ENCODE assay signal across 20 cellular contexts in the genomic region with DNA sequence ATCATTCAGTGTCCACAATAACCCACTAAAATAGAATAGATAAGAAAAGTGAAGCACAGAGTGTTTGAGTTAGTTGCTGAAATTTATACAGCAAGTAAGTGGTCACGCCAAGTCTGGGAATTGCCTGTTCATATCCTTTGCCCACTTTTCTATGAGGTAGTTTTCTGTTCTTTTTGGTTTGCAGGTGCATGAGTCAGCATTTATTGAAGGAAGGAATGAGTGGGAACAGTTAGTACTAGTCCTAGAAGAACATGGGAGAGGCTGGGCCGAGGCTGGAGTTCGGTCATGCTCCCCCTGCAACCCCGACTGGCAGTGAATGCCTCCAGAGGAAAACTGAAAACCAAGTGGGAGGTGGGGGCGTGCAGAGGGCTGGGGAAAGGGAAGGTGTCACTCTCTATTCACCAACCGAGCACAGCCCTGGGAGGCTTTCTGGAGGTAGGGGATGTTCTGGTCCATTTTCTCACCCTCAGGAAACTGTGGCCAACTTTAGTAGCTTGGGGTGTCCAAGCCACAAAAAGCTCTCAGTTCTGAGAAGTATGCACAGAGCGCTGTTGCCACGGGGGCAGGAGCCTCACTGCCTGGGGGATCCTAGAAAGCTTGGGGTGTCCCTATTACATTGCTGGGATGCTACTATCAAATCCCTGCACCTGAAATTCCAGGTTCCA. TPM values are rescaled to one million over a fixed set of nuclear protein-coding genes. Genes with fewer than 3 reads are reported as not detected.
A peak's percentile ranks its signal among the peaks of the same experiment; 100 is the strongest.
DNase-seq lines count a peak whose midpoint lies in the region; ATAC-seq, FAIRE-seq and TF ChIP-seq lines count a peak whose summit lies in the region.
"Had no signal": no experiment of that assay in that cellular context is flagged by ENCODE, and none has a peak within 500 bp of the region (broad histone marks: within the 10 kb centered on the region; RNA-seq: fewer than 3 reads in every experiment).

No MANE protein-coding gene starts in this region.

- TF ChIP-seq RAD21 in A549 (conservative IDR thresholded peaks at IDR 0.05 in 1 of 2, IDR thresholded peaks at IDR 0.05 in 1 of 2): no peak

- intact Hi-C loops in activated T-helper 1 cell treated with anti-CD3 and anti-CD28 coated beads, Interleukin-12 subunit alpha, Interleukin-12 subunit beta, Interleukin-2, Interleukin-4 antibody, amounts not matched to agents 30 ng/mL and 10 ng/mL and 1 ng/mL, durations not matched to agents 14 hours and 24 hours and 36 hours (cut with micrococcal nuclease): loop anchor here (1.0 kb wide), 1 partner anchor 10 kb away; no protein-coding TSS in a partner anchor

- FAIRE-seq in A549 (lab: Jason Lieb, UNC): no peak
- FAIRE-seq: GM12891, RCC 7860 had no signal

- H3K4me3 ChIP-seq in A549: no peak overlapping the region

- POLR2A ChIA-PET in A549 (lab: Yijun Ruan, JAX): no interaction called here

- peaks cover 55% of the 10 kb centered on the region for H3K4me1 Mint-ChIP-seq in activated T-helper 1 cell treated with anti-CD3 and anti-CD28 coated beads, Interleukin-12 subunit alpha, Interleukin-12 subunit beta, Interleukin-2, Interleukin-4 antibody, amounts not matched to agents 30 ng/mL and 10 ng/mL and 1 ng/mL, durations not matched to agents 14 hours and 24 hours and 36 hours (ENCODE audit: low read depth)
- peaks cover 71 to 87% of the 10 kb centered on the region in 2 donors for H3K4me1 Mint-ChIP-seq in immature natural killer cell

- no peak for TF ChIP-seq CTCF in A549 (IDR thresholded peaks at IDR 0.05)

- peaks cover 14% of the 10 kb centered on the region for H3K9me3 Mint-ChIP-seq in activated T-helper 1 cell treated with anti-CD3 and anti-CD28 coated beads, Interleukin-12 subunit alpha, Interleukin-12 subunit beta, Interleukin-2, Interleukin-4 antibody, amounts not matched to agents 30 ng/mL and 10 ng/mL and 1 ng/mL, durations not matched to agents 14 hours and 24 hours and 36 hours
- H3K9me3 Mint-ChIP-seq in immature natural killer cell: no peaks in the 10 kb centered on the region
- H3K9me3 Mint-ChIP-seq: CD8-positive, alpha-beta T cell had no signal

- peaks cover 2% of the 10 kb centered on the region for H3K27me3 Mint-ChIP-seq in activated T-helper 1 cell treated with anti-CD3 and anti-CD28 coated beads, Interleukin-12 subunit alpha, Interleukin-12 subunit beta, Interleukin-2, Interleukin-4 antibody, amounts not matched to agents 30 ng/mL and 10 ng/mL and 1 ng/mL, durations not matched to agents 14 hours and 24 hours and 36 hours (ENCODE audit: insufficient read depth)
- H3K27me3 Mint-ChIP-seq in immature natural killer cell (ENCODE audit: low read depth in 3 of 3): peaks cover 1 to 4% (median 2%) of the 10 kb centered on the region in 3 donors

- TF ChIP-seq EP300 in A549 (IDR thresholded peaks at IDR 0.05): no peak

- no peak for TF ChIP-seq POLR2A in A549 (IDR thresholded peaks at IDR 0.05; ENCODE audit: low read length)

- DNase-seq in DMS53 (lab: John Stamatoyannopoulos, UW) (peak; percentile 4), DMS53 treated with DMSO at 0.1 percent for 48 hours (lab: John Stamatoyannopoulos, UW; ENCODE audit: unreplicated experiment) (no peak), A549 (ENCODE audit: low read depth in 1 of 2, low spot score in 1 of 2) (no peak), immature natural killer cell (peak; percentile 47 to 60 (median 57))
- no peak for DNase-seq in activated T-helper 1 cell treated with anti-CD3 and anti-CD28 coated beads, Interleukin-12 subunit alpha, Interleukin-12 subunit beta, Interleukin-2, Interleukin-4 antibody, amounts not matched to agents 30 ng/mL and 10 ng/mL and 1 ng/mL, durations not matched to agents 14 hours and 24 hours and 36 hours (ENCODE audit: low spot score)
- DNase-seq in stimulated activated CD4-positive, alpha-beta T cell treated with anti-CD3 and anti-CD28 coated beads, Interleukin-4, amount 100 ng/mL, for 4 hours: no peak
- no peak for DNase-seq in activated naive CD4-positive, alpha-beta T cell treated with Interleukin-2 at 50 U/mL for 16 hours
- DNase-seq: CD8-positive, alpha-beta T cell; DND-41; GF-D8; GOT3; Kasumi-1; NCI-H1694 treated with DMSO at 0.1 percent for 48 hours; NCI-H345; NCI-H526; SK-N-SH had no signal

- H3K27ac Mint-ChIP-seq in activated T-helper 1 cell treated with anti-CD3 and anti-CD28 coated beads, Interleukin-12 subunit alpha, Interleukin-12 subunit beta, Interleukin-2, Interleukin-4 antibody, amounts not matched to agents 30 ng/mL and 10 ng/mL and 1 ng/mL, durations not matched to agents 14 hours and 24 hours and 36 hours: peak overlapping the region; percentile 7
- peak overlapping the region; percentile 28 to 92 (median 75) for H3K27ac Mint-ChIP-seq in immature natural killer cell
- H3K27ac Mint-ChIP-seq: CD8-positive, alpha-beta T cell had no signal

- peak overlapping the region; percentile 63 to 83; a peak in 4 of 6 replicates for H3K27ac ChIP-seq in A549
- H3K27ac ChIP-seq: 22Rv1 had no signal

- H3K4me3 Mint-ChIP-seq in activated T-helper 1 cell treated with anti-CD3 and anti-CD28 coated beads, Interleukin-12 subunit alpha, Interleukin-12 subunit beta, Interleukin-2, Interleukin-4 antibody, amounts not matched to agents 30 ng/mL and 10 ng/mL and 1 ng/mL, durations not matched to agents 14 hours and 24 hours and 36 hours: no peak overlapping the region
- peak overlapping the region; percentile 65 to 83 (median 78) for H3K4me3 Mint-ChIP-seq in immature natural killer cell
- H3K4me3 Mint-ChIP-seq: CD8-positive, alpha-beta T cell had no signal

- WGBS in A549 (ENCODE audit: missing lambda C conversion rate): 86% methylated on average over 8 of the region's 8 CpGs

- no peak for ATAC-seq in A549
- no peak for ATAC-seq in HG02678 (IDR thresholded peaks at IDR 0.05; ENCODE audit: unreplicated experiment)
- ATAC-seq: CD8-positive, alpha-beta T cell had no signal

- CTCF ChIA-PET in A549 (lab: Yijun Ruan, JAX): interaction anchor here (0.7 to 1.0 kb wide), 3 partner anchors 12 to 750 kb away, joined by 3 to 5 read pairs (median 3); no protein-coding TSS in a partner anchor

- H3K9me3 ChIP-seq in A549: peaks cover 15% of the 10 kb centered on the region
- H3K9me3 ChIP-seq: SK-N-SH had no signal

- no peaks in the 10 kb centered on the region for H3K36me3 Mint-ChIP-seq in activated T-helper 1 cell treated with anti-CD3 and anti-CD28 coated beads, Interleukin-12 subunit alpha, Interleukin-12 subunit beta, Interleukin-2, Interleukin-4 antibody, amounts not matched to agents 30 ng/mL and 10 ng/mL and 1 ng/mL, durations not matched to agents 14 hours and 24 hours and 36 hours (ENCODE audit: low read depth)
- no peaks in the 10 kb centered on the region for H3K36me3 Mint-ChIP-seq in immature natural killer cell
- H3K36me3 Mint-ChIP-seq: CD8-positive, alpha-beta T cell had no signal

- H3K4me1 ChIP-seq in A549: peaks cover 31% of the 10 kb centered on the region

- no peak overlapping the region for H3K4me2 ChIP-seq in A549
- H3K4me2 ChIP-seq: SK-N-SH had no signal

TF ChIP-seq in A549, 52 proteins besides CTCF, POLR2A, EP300 and RAD21:
- TF ChIP-seq MAFK (IDR thresholded peaks at IDR 0.05; ENCODE audit: partially characterized antibody) (peak; percentile 97), NFE2L2 (conservative IDR thresholded peaks at IDR 0.05; ENCODE audit: low read length) (peak; percentile 94)
- TF ChIP-seq, protein P1, sequence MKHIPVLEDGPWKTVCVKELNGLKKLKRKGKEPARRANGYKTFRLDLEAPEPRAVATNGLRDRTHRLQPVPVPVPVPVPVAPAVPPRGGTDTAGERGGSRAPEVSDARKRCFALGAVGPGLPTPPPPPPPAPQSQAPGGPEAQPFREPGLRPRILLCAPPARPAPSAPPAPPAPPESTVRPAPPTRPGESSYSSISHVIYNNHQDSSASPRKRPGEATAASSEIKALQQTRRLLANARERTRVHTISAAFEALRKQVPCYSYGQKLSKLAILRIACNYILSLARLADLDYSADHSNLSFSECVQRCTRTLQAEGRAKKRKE (CRISPR knock-in tag; IDR thresholded peaks at IDR 0.05; ENCODE audit: low read depth): no peak

RNA-seq across cellular contexts. Expression of a gene that starts 41.4 kb away (rescaled TPM):
- polyA plus RNA-seq in A549 (2011; rRNA removed) (45.7 and 50.6 TPM in 2 replicates), A549 (2017; fragmentation: RNase III; extraction: RNeasy Plus Mini Kit Qiagen cat#74134 plus additional on column Dnase treatment) (68.1 to 73.4 TPM (median 69.0 TPM) in 3 replicates), immature natural killer cell (10 to 100 TPM; 27.2 to 54.3 (median 28.7) TPM)
- polyA plus RNA-seq in A549 (2012; cell fraction: cytosol; rRNA removed): 26.7 and 37.2 TPM in 2 replicates
- 89.7 and 95.0 TPM in 2 replicates for polyA plus RNA-seq in A549 (2012; cell fraction: nucleus; rRNA removed)
- 86.7 and 103 TPM in 2 replicates for polyA minus RNA-seq in A549 (2011; rRNA and poly(A)+ RNA removed)
- total RNA-seq in activated T-helper 1 cell treated with anti-CD3 and anti-CD28 coated beads, Interleukin-12 subunit alpha, Interleukin-12 subunit beta, Interleukin-2, Interleukin-4 antibody, amounts not matched to agents 30 ng/mL and 10 ng/mL and 1 ng/mL, durations not matched to agents 14 hours and 24 hours and 36 hours: 54.9 and 55.0 TPM in 2 replicates

Comparison
In these comparisons a context has a peak if more than half of its experiments do, and no peak if none do; other contexts are left out.
1. DNase-seq: peak in DMS53 (single experiment) and immature natural killer cell (3 of 3); none in DMS53 treated with DMSO at 0.1 percent for 48 hours (single experiment), A549 (0 of 2), activated T-helper 1 cell treated with anti-CD3 and anti-CD28 coated beads, Interleukin-12 subunit alpha, Interleukin-12 subunit beta, Interleukin-2, Interleukin-4 antibody, amounts not matched to agents 30 ng/mL and 10 ng/mL and 1 ng/mL, durations not matched to agents 14 hours and 24 hours and 36 hours (single experiment), stimulated activated CD4-positive, alpha-beta T cell treated with anti-CD3 and anti-CD28 coated beads, Interleukin-4, amount 100 ng/mL, for 4 hours (0 of 2) and activated naive CD4-positive, alpha-beta T cell treated with Interleukin-2 at 50 U/mL for 16 hours (single experiment).